Comparison of ENCODE assay signal across 20 cellular contexts in the genomic region with DNA sequence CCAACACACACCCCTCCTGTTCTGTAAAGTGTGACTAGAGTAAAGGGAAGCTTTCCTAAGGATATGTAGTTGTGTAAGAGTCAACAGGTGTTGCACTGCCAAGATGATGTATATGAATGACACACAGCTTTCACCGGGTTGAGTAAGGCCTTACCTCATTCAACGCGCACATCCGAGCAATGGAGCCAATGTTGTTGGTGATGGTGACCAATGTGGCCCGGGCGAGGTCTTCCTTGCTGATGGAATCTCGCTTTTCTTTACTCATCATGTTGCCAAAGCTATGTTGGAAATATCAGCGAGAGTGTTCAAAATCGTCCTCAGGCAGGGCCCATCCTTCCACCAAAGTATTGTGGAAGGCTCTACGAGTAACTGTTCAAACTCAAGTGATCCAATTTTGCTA. TPM values are rescaled to one million over a fixed set of nuclear protein-coding genes. Genes with fewer than 3 reads are reported as not detected.
DNase-seq lines count a peak whose midpoint lies in the region; FAIRE-seq and TF ChIP-seq lines count a peak whose summit lies in the region.
"Had no signal": no experiment of that assay in that cellular context is flagged by ENCODE, and none has a peak within 500 bp of the region (broad histone marks: within the 10 kb centered on the region; RNA-seq: fewer than 3 reads in every experiment).

No MANE protein-coding gene starts in this region.

- FAIRE-seq in bronchial epithelial cell (lab: Jason Lieb, UNC) = peak; percentile 40
- FAIRE-seq in kidney (lab: Jason Lieb, UNC) = no peak
- FAIRE-seq: A549, HTR-8/SVneo had no signal

- H3K9me3 ChIP-seq in cardiac muscle cell (ENCODE audit: low read depth) (no peaks in the 10 kb centered on the region), right atrium auricular region (no peaks in the 10 kb centered on the region), kidney (ENCODE audit: control insufficient read depth in 1 of 2, low read length in 2 of 2) (no peaks in the 10 kb centered on the region), thyroid gland (no peaks in the 10 kb centered on the region)
- H3K9me3 ChIP-seq: A549, BLaER1, HAP-1 had no signal

- H3K27me3 ChIP-seq in cardiac muscle cell (no peaks in the 10 kb centered on the region), right atrium auricular region (no peaks in the 10 kb centered on the region), bronchial epithelial cell (ENCODE audit: control insufficient read depth, insufficient read depth, low read length) (no peaks in the 10 kb centered on the region), thyroid gland (no peaks in the 10 kb centered on the region)
- H3K27me3 ChIP-seq: BLaER1 had no signal

- no peak for TF ChIP-seq CTCF in cardiac muscle cell (IDR thresholded peaks at IDR 0.05; ENCODE audit: low read depth, low read length)
- no peak for TF ChIP-seq CTCF in right atrium auricular region (IDR thresholded peaks at IDR 0.05)
- no peak for TF ChIP-seq CTCF in bronchial epithelial cell (IDR thresholded peaks at IDR 0.05; ENCODE audit: insufficient read depth, low read length, severe bottlenecking)
- no peak for TF ChIP-seq CTCF in kidney (IDR thresholded peaks at IDR 0.05; ENCODE audit: borderline replicate concordance, extremely low read depth, insufficient read depth)
- no peak for TF ChIP-seq CTCF in thyroid gland (IDR thresholded peaks at IDR 0.05)

- WGBS in thyroid gland, 2 donors = 91 to 96% methylated on average over 10 of the region's 10 CpGs

- POLR2A ChIA-PET in HEK293T (lab: Yijun Ruan, JAX) = interaction anchor here (1.6 kb wide), 1 partner anchor 51 kb away, joined by 4 read pairs; no protein-coding TSS in a partner anchor

- intact Hi-C loops in kidney (cut with DNase I) (no loop called here), thyroid gland (cut with DNase I) (no loop called here)

- no peak overlapping the region for H3K9ac ChIP-seq in kidney (ENCODE audit: low read length in 2 of 2)
- H3K9ac ChIP-seq: BLaER1, GM23248 had no signal

- H3K27ac ChIP-seq in cardiac muscle cell (peak overlapping the region; percentile 97), right atrium auricular region (peak overlapping the region in 1 of 2 donors; percentile 89), kidney (ENCODE audit: low read depth in 2 of 2, low read length in 2 of 2) (peak overlapping the region; percentile 33 to 50), thyroid gland (peak overlapping the region in 2 of 3 donors; percentile 93 to 98)
- H3K27ac ChIP-seq: 22Rv1, A549, BLaER1, GM23248 had no signal

- no peak for TF ChIP-seq POLR2A in thyroid gland (IDR thresholded peaks at IDR 0.05)
- no peak for TF ChIP-seq POLR2A in erythroblast (IDR thresholded peaks at IDR 0.05; ENCODE audit: low read length)

- H3K4me3 ChIP-seq in cardiac muscle cell = no peak overlapping the region
- H3K4me3 ChIP-seq in right atrium auricular region = no peak overlapping the region
- no peak overlapping the region for H3K4me3 ChIP-seq in bronchial epithelial cell (ENCODE audit: low read depth, low read length)
- H3K4me3 ChIP-seq in kidney (ENCODE audit: low read length in 2 of 2) = no peak overlapping the region
- H3K4me3 ChIP-seq in thyroid gland (replicated peaks in 1 of 3) = no peak overlapping the region
- H3K4me3 ChIP-seq: A549, BLaER1, GM23248, HAP-1 had no signal

- H3K4me1 ChIP-seq in cardiac muscle cell (ENCODE audit: low read depth) (peaks cover 30% of the 10 kb centered on the region), right atrium auricular region (peaks cover 0 to 30% of the 10 kb centered on the region in 2 donors), kidney (ENCODE audit: control insufficient read depth in 1 of 2, insufficient read depth in 1 of 2, low read depth in 1 of 2, low read length in 2 of 2) (peaks cover 8 to 32% of the 10 kb centered on the region in 2 donors), thyroid gland (peaks cover 38 to 63% of the 10 kb centered on the region in 2 donors)
- H3K4me1 ChIP-seq: A549, BLaER1 had no signal

- CTCF ChIA-PET in HEK293T (lab: Yijun Ruan, JAX) = no interaction called here

- DNase-seq in cardiac muscle cell (ENCODE audit: low read depth in 1 of 2, low spot score in 1 of 2) = no peak
- no peak for DNase-seq in right atrium auricular region (ENCODE audit: low spot score)
- peak; percentile 16 for DNase-seq in bronchial epithelial cell (ENCODE audit: low read depth)
- no peak for DNase-seq in kidney
- no peak for DNase-seq in thyroid gland
- no peak for DNase-seq in AG20443 (ENCODE audit: low spot score)
- no peak for DNase-seq in erythroblast (lab: John Stamatoyannopoulos, UW)
- no peak for DNase-seq in HEK293T (ENCODE audit: extremely low spot score)
- DNase-seq: CD4-positive, alpha-beta memory T cell; DMS153; DMS79; GDM1; GM23248; HFFc6; IMR-90 had no signal

- H3K36me3 ChIP-seq in cardiac muscle cell (peaks cover 19% of the 10 kb centered on the region), right atrium auricular region (peaks cover 5% of the 10 kb centered on the region), bronchial epithelial cell (ENCODE audit: control insufficient read depth, insufficient read depth, low read length) (peaks cover 5% of the 10 kb centered on the region), kidney (ENCODE audit: control insufficient read depth in 1 of 2, insufficient read depth in 2 of 2, low read length in 2 of 2) (peaks cover 4 to 21% of the 10 kb centered on the region in 2 donors), thyroid gland (no peaks in the 10 kb centered on the region)

TF ChIP-seq in HEK293T, 16 proteins besides CTCF, POLR2A, EP300 and RAD21:
- TF ChIP-seq CTBP1 (IDR thresholded peaks at IDR 0.05; ENCODE audit: borderline replicate concordance) = no peak
- TF ChIP-seq FOXA1 (IDR thresholded peaks at IDR 0.05) = no peak
- TF ChIP-seq, protein P1, sequence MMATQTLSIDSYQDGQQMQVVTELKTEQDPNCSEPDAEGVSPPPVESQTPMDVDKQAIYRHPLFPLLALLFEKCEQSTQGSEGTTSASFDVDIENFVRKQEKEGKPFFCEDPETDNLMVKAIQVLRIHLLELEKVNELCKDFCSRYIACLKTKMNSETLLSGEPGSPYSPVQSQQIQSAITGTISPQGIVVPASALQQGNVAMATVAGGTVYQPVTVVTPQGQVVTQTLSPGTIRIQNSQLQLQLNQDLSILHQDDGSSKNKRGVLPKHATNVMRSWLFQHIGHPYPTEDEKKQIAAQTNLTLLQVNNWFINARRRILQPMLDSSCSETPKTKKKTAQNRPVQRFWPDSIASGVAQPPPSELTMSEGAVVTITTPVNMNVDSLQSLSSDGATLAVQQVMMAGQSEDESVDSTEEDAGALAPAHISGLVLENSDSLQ (IDR thresholded peaks at IDR 0.05) = no peak
- TF ChIP-seq ARNT (IDR thresholded peaks at IDR 0.05) = no peak
- no peak for TF ChIP-seq NFRKB (IDR thresholded peaks at IDR 0.05)
- no peak for TF ChIP-seq ZNF384 (IDR thresholded peaks at IDR 0.05)
- TF ChIP-seq SUZ12 (IDR thresholded peaks at IDR 0.05) = no peak
- no peak for TF ChIP-seq L3MBTL2 (conservative IDR thresholded peaks at IDR 0.05)
- no peak for TF ChIP-seq HDGF (IDR thresholded peaks at IDR 0.05; ENCODE audit: borderline replicate concordance)
- no peak for TF ChIP-seq LEF1 (IDR thresholded peaks at IDR 0.05; ENCODE audit: borderline replicate concordance)

RNA-seq across cellular contexts. Expression of a gene that starts 52.0 kb away (rescaled TPM):
- total RNA-seq in cardiac muscle cell (16.9 and 34.2 TPM in 2 replicates), right atrium auricular region (10 to 100 TPM in 1 of 2 donors, 1 to 10 TPM in 1; 7.4 to 15.5 TPM), bronchial epithelial cell (6.0 and 8.4 TPM in 2 replicates), kidney (5.4 TPM), thyroid gland (10 to 100 TPM; 20.6 to 40.6 (median 26.9) TPM)
- polyA plus RNA-seq in cardiac muscle cell (38.2 and 39.0 TPM in 2 replicates), kidney (ENCODE audit: insufficient read depth, low read depth, low replicate concordance) (31.3 TPM)

RNA-seq across cellular contexts. Expression of a gene that starts 57.6 kb away (rescaled TPM):
- total RNA-seq in cardiac muscle cell = 7.0 and 8.1 TPM in 2 replicates
- polyA plus RNA-seq in cardiac muscle cell = 7.6 and 10.1 TPM in 2 replicates
- total RNA-seq in right atrium auricular region = 10 to 100 TPM in 1 of 2 donors, 1 to 10 TPM in 1; 6.0 to 10.0 TPM
- not detected in 2 replicates for total RNA-seq in bronchial epithelial cell
- total RNA-seq in kidney = 38.8 TPM
- polyA plus RNA-seq in kidney (ENCODE audit: insufficient read depth, low read depth, low replicate concordance) = 19.0 TPM
- 100 to 1,000 TPM in 1 of 4 donors, 10 to 100 TPM in 3; 25.4 to 137 (median 35.3) TPM for total RNA-seq in thyroid gland
- total RNA-seq: CD4-positive, alpha-beta memory T cell; GM23248; HFFc6 had no signal
- polyA plus RNA-seq: CD4-positive, alpha-beta memory T cell; GM23248 had no signal
